ENCODE assay signal across 1 cellular context in genomic region chr1:24392982-24393645, GRCh38.
TF ChIP-seq lines count a peak whose summit lies in the region.

No MANE protein-coding gene starts in this region.

TF ChIP-seq in HepG2, 621 proteins besides CTCF, POLR2A, EP300 and RAD21 (continued from another document):
- TF ChIP-seq ZNF503 (CRISPR knock-in tag; IDR thresholded peaks at IDR 0.05) (no peak), TEAD2 (CRISPR knock-in tag; IDR thresholded peaks at IDR 0.05) (no peak), ETV5 (CRISPR knock-in tag; IDR thresholded peaks at IDR 0.05; ENCODE audit: borderline replicate concordance) (no peak), U2AF2 (IDR thresholded peaks at IDR 0.05; ENCODE audit: low read depth, low read length) (no peak), ZNF543 (CRISPR knock-in tag; IDR thresholded peaks at IDR 0.05) (no peak), RBFOX2 (IDR thresholded peaks at IDR 0.05; ENCODE audit: low read depth, low read length) (no peak), HNRNPH1 (optimal IDR thresholded peaks at IDR 0.05; ENCODE audit: low read depth, low read length) (no peak), ZNF296 (CRISPR knock-in tag; conservative IDR thresholded peaks at IDR 0.05) (no peak), ZNF317 (CRISPR knock-in tag; IDR thresholded peaks at IDR 0.05) (no peak), AGO2 (optimal IDR thresholded peaks at IDR 0.05; ENCODE audit: low read depth, low read length) (no peak), TP53 (CRISPR knock-in tag; conservative IDR thresholded peaks at IDR 0.05) (no peak), TCF12 (IDR thresholded peaks at IDR 0.05) (no peak), TCF12 (CRISPR knock-in tag; IDR thresholded peaks at IDR 0.05) (no peak), MEF2D (CRISPR knock-in tag; IDR thresholded peaks at IDR 0.05) (no peak), ZNF567 (CRISPR knock-in tag; IDR thresholded peaks at IDR 0.05; ENCODE audit: borderline replicate concordance) (no peak), RFXAP (CRISPR knock-in tag; IDR thresholded peaks at IDR 0.05; ENCODE audit: borderline replicate concordance) (no peak), SOX6 (IDR thresholded peaks at IDR 0.05) (no peak), SOX6 (CRISPR knock-in tag; IDR thresholded peaks at IDR 0.05) (no peak), ZNF232 (CRISPR knock-in tag; IDR thresholded peaks at IDR 0.05; ENCODE audit: borderline replicate concordance) (no peak)
- TF ChIP-seq, protein P1, sequence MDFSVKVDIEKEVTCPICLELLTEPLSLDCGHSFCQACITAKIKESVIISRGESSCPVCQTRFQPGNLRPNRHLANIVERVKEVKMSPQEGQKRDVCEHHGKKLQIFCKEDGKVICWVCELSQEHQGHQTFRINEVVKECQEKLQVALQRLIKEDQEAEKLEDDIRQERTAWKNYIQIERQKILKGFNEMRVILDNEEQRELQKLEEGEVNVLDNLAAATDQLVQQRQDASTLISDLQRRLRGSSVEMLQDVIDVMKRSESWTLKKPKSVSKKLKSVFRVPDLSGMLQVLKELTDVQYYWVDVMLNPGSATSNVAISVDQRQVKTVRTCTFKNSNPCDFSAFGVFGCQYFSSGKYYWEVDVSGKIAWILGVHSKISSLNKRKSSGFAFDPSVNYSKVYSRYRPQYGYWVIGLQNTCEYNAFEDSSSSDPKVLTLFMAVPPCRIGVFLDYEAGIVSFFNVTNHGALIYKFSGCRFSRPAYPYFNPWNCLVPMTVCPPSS (IDR thresholded peaks at IDR 0.05), result no peak
- TF ChIP-seq, protein P2, sequence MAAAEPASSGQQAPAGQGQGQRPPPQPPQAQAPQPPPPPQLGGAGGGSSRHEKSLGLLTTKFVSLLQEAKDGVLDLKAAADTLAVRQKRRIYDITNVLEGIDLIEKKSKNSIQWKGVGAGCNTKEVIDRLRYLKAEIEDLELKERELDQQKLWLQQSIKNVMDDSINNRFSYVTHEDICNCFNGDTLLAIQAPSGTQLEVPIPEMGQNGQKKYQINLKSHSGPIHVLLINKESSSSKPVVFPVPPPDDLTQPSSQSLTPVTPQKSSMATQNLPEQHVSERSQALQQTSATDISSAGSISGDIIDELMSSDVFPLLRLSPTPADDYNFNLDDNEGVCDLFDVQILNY (CRISPR knock-in tag; conservative IDR thresholded peaks at IDR 0.05), result no peak
